ENCODE assay signal across 30 cellular contexts in the genomic region with DNA sequence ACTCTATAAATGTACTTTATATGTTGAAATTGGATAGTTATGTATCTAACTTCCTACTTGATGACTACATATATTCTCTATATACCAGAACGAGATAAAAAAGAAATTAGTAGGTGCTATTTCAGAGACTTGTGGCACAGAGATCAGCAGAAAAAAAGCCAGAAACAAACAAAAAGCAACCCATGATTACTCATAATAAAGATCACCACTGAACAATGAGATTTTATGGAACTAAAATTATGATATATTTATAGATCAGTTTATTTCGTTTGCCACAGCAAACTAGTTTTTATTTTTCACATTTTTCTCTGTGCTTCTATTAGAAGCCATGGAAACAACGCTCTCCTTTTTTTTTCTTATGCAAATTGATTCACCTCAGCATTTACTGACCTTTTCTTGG. TPM values are rescaled to one million over a fixed set of nuclear protein-coding genes. Genes with fewer than 3 reads are reported as not detected.
"Had no signal": no experiment of that assay in that cellular context is flagged by ENCODE, and none has a peak within 500 bp of the region (broad histone marks: within the 10 kb centered on the region; RNA-seq: fewer than 3 reads in every experiment).

No MANE protein-coding gene starts in this region.

- H3K9me3 Mint-ChIP-seq: stimulated activated effector memory CD8-positive, alpha-beta T cell treated with anti-CD3 and anti-CD28 coated beads, Interleukin-12 subunit alpha, Interleukin-12 subunit beta, amount 100 ng/mL, for 72 hours; stimulated activated memory B cell treated with anti-CD40 and anti-IgM and Interleukin-4, amounts not matched to agents 10 μg/mL and 1 μg/mL and 100 μg/mL, for 72 hours; stimulated activated naive B cell treated with anti-CD40 and anti-IgM and Interleukin-4, amounts not matched to agents 10 μg/mL and 1 μg/mL and 100 μg/mL, for 72 hours; stimulated activated naive CD8-positive, alpha-beta T cell treated with anti-CD3 and anti-CD28 coated beads, Interleukin-15, amount 100 ng/mL, for 72 hours; stimulated activated naive CD8-positive, alpha-beta T cell treated with anti-CD3 and anti-CD28 coated beads, Interleukin-15, Interleukin-2, amounts not matched to agents 100 ng/mL and 50 ng/mL, for 24 hours; type B pancreatic cell had no signal

- H3K4me1 Mint-ChIP-seq: stimulated activated effector memory CD8-positive, alpha-beta T cell treated with anti-CD3 and anti-CD28 coated beads, Interleukin-12 subunit alpha, Interleukin-12 subunit beta, amount 100 ng/mL, for 72 hours; stimulated activated memory B cell treated with anti-CD40 and anti-IgM and Interleukin-4, amounts not matched to agents 10 μg/mL and 1 μg/mL and 100 μg/mL, for 72 hours; stimulated activated naive B cell treated with anti-CD40 and anti-IgM and Interleukin-4, amounts not matched to agents 10 μg/mL and 1 μg/mL and 100 μg/mL, for 72 hours; stimulated activated naive CD8-positive, alpha-beta T cell treated with anti-CD3 and anti-CD28 coated beads, Interleukin-15, amount 100 ng/mL, for 72 hours had no signal

- ATAC-seq: stimulated activated effector memory CD8-positive, alpha-beta T cell treated with anti-CD3 and anti-CD28 coated beads, Interleukin-12 subunit alpha, Interleukin-12 subunit beta, amount 100 ng/mL, for 72 hours; stimulated activated memory B cell treated with anti-CD40 and anti-IgM and Interleukin-4, amounts not matched to agents 10 μg/mL and 1 μg/mL and 100 μg/mL, for 72 hours; stimulated activated naive B cell treated with anti-CD40 and anti-IgM and Interleukin-4, amounts not matched to agents 10 μg/mL and 1 μg/mL and 100 μg/mL, for 72 hours; stimulated activated naive CD8-positive, alpha-beta T cell treated with anti-CD3 and anti-CD28 coated beads, Interleukin-15, amount 100 ng/mL, for 72 hours; stimulated activated naive CD8-positive, alpha-beta T cell treated with anti-CD3 and anti-CD28 coated beads, Interleukin-15, Interleukin-2, amounts not matched to agents 100 U/mL and 50 U/mL, for 24 hours; upper lobe of right lung had no signal

- H3K27me3 ChIP-seq: testis, thyroid gland, upper lobe of left lung, vagina had no signal

- H3K4me3 ChIP-seq: stomach, suprapubic skin, testis, thoracic aorta, thyroid gland, tibial artery, tibial nerve, transverse colon, upper lobe of left lung, upper lobe of right lung, uterus, vagina had no signal

- DNase-seq: stimulated activated CD4-positive, alpha-beta T cell treated with anti-CD3 and anti-CD28 coated beads, Interleukin-2, amount 100 ng/mL, for 48 hours; stimulated activated CD4-positive, alpha-beta T cell treated with anti-CD3 and anti-CD28 coated beads, Interleukin-4, amount 100 ng/mL, for 1 hour; stimulated activated CD4-positive, alpha-beta T cell treated with anti-CD3 and anti-CD28 coated beads, Interleukin-4, amount 100 ng/mL, for 24 hours; stimulated activated CD4-positive, alpha-beta T cell treated with anti-CD3 and anti-CD28 coated beads, Interleukin-4, amount 100 ng/mL, for 4 hours; stimulated activated CD8-positive, alpha-beta memory T cell treated with anti-CD3 and anti-CD28 coated beads, Interleukin-4, amount 100 ng/mL, for 48 hours; stimulated activated naive B cell treated with anti-CD40 and anti-IgM and Interleukin-4, amounts not matched to agents 10 μg/mL and 1 μg/mL and 100 μg/mL, for 72 hours; stimulated activated naive CD4-positive, alpha-beta T cell; stimulated activated naive CD4-positive, alpha-beta T cell treated with Interleukin-2 at 50 U/mL for 16 hours; stimulated activated naive CD8-positive, alpha-beta T cell treated with anti-CD3 and anti-CD28 coated beads, Interleukin-15, amount 100 ng/mL, for 72 hours; stimulated activated naive CD8-positive, alpha-beta T cell treated with anti-CD3 and anti-CD28 coated beads, Interleukin-15, Interleukin-2, amounts not matched to agents 100 U/mL and 50 U/mL, for 24 hours; stomach; substantia nigra; testis; thyroid gland; tibial artery; transverse colon; trophoblast cell; upper lobe of left lung; upper lobe of right lung; uterus had no signal

- FAIRE-seq: urothelium cell line had no signal

- H3K27ac Mint-ChIP-seq: stimulated activated effector memory CD8-positive, alpha-beta T cell treated with anti-CD3 and anti-CD28 coated beads, Interleukin-12 subunit alpha, Interleukin-12 subunit beta, amount 100 ng/mL, for 72 hours; stimulated activated memory B cell treated with anti-CD40 and anti-IgM and Interleukin-4, amounts not matched to agents 10 μg/mL and 1 μg/mL and 100 μg/mL, for 72 hours; stimulated activated naive B cell treated with anti-CD40 and anti-IgM and Interleukin-4, amounts not matched to agents 10 μg/mL and 1 μg/mL and 100 μg/mL, for 72 hours; stimulated activated naive CD8-positive, alpha-beta T cell treated with anti-CD3 and anti-CD28 coated beads, Interleukin-15, amount 100 ng/mL, for 72 hours; stimulated activated naive CD8-positive, alpha-beta T cell treated with anti-CD3 and anti-CD28 coated beads, Interleukin-15, Interleukin-2, amounts not matched to agents 100 ng/mL and 50 ng/mL, for 24 hours; type B pancreatic cell had no signal

- H3K9me3 ChIP-seq: stomach, suprapubic skin, testis, thoracic aorta, thyroid gland, tibial artery, tibial nerve, transverse colon, upper lobe of left lung, upper lobe of right lung, uterus, vagina had no signal

- H3K4me3 Mint-ChIP-seq: stimulated activated effector memory CD8-positive, alpha-beta T cell treated with anti-CD3 and anti-CD28 coated beads, Interleukin-12 subunit alpha, Interleukin-12 subunit beta, amount 100 ng/mL, for 72 hours; stimulated activated memory B cell treated with anti-CD40 and anti-IgM and Interleukin-4, amounts not matched to agents 10 μg/mL and 1 μg/mL and 100 μg/mL, for 72 hours; stimulated activated naive B cell treated with anti-CD40 and anti-IgM and Interleukin-4, amounts not matched to agents 10 μg/mL and 1 μg/mL and 100 μg/mL, for 72 hours; stimulated activated naive CD8-positive, alpha-beta T cell treated with anti-CD3 and anti-CD28 coated beads, Interleukin-15, amount 100 ng/mL, for 72 hours; stimulated activated naive CD8-positive, alpha-beta T cell treated with anti-CD3 and anti-CD28 coated beads, Interleukin-15, Interleukin-2, amounts not matched to agents 100 ng/mL and 50 ng/mL, for 24 hours; type B pancreatic cell had no signal

- H3K4me1 ChIP-seq: stomach, suprapubic skin, testis, thyroid gland, tibial artery, tibial nerve, transverse colon, upper lobe of left lung, upper lobe of right lung, uterus, vagina had no signal

- H3K36me3 Mint-ChIP-seq: stimulated activated effector memory CD8-positive, alpha-beta T cell treated with anti-CD3 and anti-CD28 coated beads, Interleukin-12 subunit alpha, Interleukin-12 subunit beta, amount 100 ng/mL, for 72 hours; stimulated activated memory B cell treated with anti-CD40 and anti-IgM and Interleukin-4, amounts not matched to agents 10 μg/mL and 1 μg/mL and 100 μg/mL, for 72 hours; stimulated activated naive B cell treated with anti-CD40 and anti-IgM and Interleukin-4, amounts not matched to agents 10 μg/mL and 1 μg/mL and 100 μg/mL, for 72 hours; type B pancreatic cell had no signal

- H3K36me3 ChIP-seq: stomach, suprapubic skin, thoracic aorta, thyroid gland, tibial artery, tibial nerve, transverse colon, upper lobe of left lung, upper lobe of right lung, uterus, vagina had no signal

- H3K27ac ChIP-seq: stomach, suprapubic skin, testis, thoracic aorta, thyroid gland, tibial artery, tibial nerve, transverse colon, upper lobe of left lung, upper lobe of right lung, uterus, vagina had no signal

RNA-seq across cellular contexts. Expression of a gene that starts 15.1 kb away (rescaled TPM):
- total RNA-seq: stomach, suprapubic skin, thyroid gland, transverse colon, ureter, uterus had no signal
